In the genomic region with DNA sequence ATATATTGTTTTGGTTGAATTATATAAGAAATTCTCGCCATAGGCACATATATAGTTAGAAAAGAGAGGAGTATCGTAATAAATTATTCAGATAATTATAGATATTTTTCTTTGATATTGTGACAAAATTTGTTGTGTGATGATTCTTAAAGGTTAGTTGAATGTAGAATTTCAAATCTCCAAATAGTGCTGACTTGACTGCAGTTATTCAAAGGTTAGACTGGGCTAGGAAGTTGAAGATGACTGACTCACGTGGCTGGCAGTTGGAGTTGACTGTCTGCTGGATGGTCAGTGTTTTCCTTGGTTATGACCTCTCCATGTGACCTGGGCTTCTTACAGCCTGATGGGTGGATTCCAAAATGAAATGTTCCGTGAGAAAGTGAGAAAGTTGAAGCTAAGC, we compare ENCODE assay signal across 11 cellular contexts. TPM values are rescaled to one million over a fixed set of nuclear protein-coding genes. Genes with fewer than 3 reads are reported as not detected.
"Had no signal": no experiment of that assay in that cellular context is flagged by ENCODE, and none has a peak within 500 bp of the region (broad histone marks: within the 10 kb centered on the region; RNA-seq: fewer than 3 reads in every experiment).

No MANE protein-coding gene starts in this region.

- DNase-seq: GM23248, GOT3, H7, H9, HCEC 1CT, HFFc6 had no signal

- ATAC-seq: GM23338, HCT116 had no signal

- H3K9me3 ChIP-seq: HAP-1 had no signal

- FAIRE-seq: H1, H54 had no signal

- H3K4me3 Mint-ChIP-seq: GM23338, H9, HFFc6 had no signal

- H3K4me1 ChIP-seq: HAP-1 had no signal

- H3K9ac ChIP-seq: GM23248 had no signal

- H3K36me3 ChIP-seq: HAP-1 had no signal

- H3K27ac ChIP-seq: GM23248 had no signal

- H3K4me3 ChIP-seq: GM23248, GM23338, HAP-1 had no signal

- H3K4me1 Mint-ChIP-seq: GM23338, H9 had no signal

- H3K27ac Mint-ChIP-seq: GM23338, H9, HFFc6 had no signal

- H3K9me3 Mint-ChIP-seq: GM23338, H9 had no signal

- H3K4me2 ChIP-seq: GM23338 had no signal

- H2AFZ ChIP-seq: GM23248, GM23338 had no signal

RNA-seq across cellular contexts. Expression of a gene that starts 55.3 kb away (rescaled TPM):
- total RNA-seq: HFFc6 had no signal
